In genomic region chr7:42492895-42493294, GRCh38 we compare ENCODE assay signal across 16 cellular contexts.
DNase-seq lines count a peak whose midpoint lies in the region; ATAC-seq and TF ChIP-seq lines count a peak whose summit lies in the region.
"Had no signal": no experiment of that assay in that cellular context is flagged by ENCODE, and none has a peak within 500 bp of the region (broad histone marks: within the 10 kb centered on the region; RNA-seq: fewer than 3 reads in every experiment).

No MANE protein-coding gene starts in this region.

- H3K9me3 ChIP-seq in HUES48 (ENCODE audit: control insufficient read depth, insufficient read depth, low read length) (no peaks in the 10 kb centered on the region), mesenchymal stem cell (ENCODE audit: control insufficient read depth, low read length) (no peaks in the 10 kb centered on the region), stomach smooth muscle (ENCODE audit: control insufficient read depth in 2 of 2, low read length in 2 of 2) (no peaks in the 10 kb centered on the region)
- H3K9me3 ChIP-seq: ovary had no signal

- no peaks in the 10 kb centered on the region for H3K9me3 Mint-ChIP-seq in activated CD8-positive, alpha-beta memory T cell treated with anti-CD3 and anti-CD28 coated beads, Interleukin-2, amount 10 ng/mL, durations not matched to agents 7 days and 5 days (ENCODE audit: low read depth)

- H4K8ac ChIP-seq in mesenchymal stem cell (ENCODE audit: low read length): no peak overlapping the region

- no peak overlapping the region for H4K91ac ChIP-seq in mesenchymal stem cell (ENCODE audit: low read length)

- H3K23ac ChIP-seq in mesenchymal stem cell (ENCODE audit: low read length in 2 of 2): no peak overlapping the region

- peaks cover 10% of the 10 kb centered on the region for H3K4me1 Mint-ChIP-seq in activated CD8-positive, alpha-beta memory T cell treated with anti-CD3 and anti-CD28 coated beads, Interleukin-2, amount 10 ng/mL, durations not matched to agents 7 days and 5 days
- H3K4me1 Mint-ChIP-seq: activated naive CD4-positive, alpha-beta T cell treated with anti-CD3 and anti-CD28 coated beads, Interleukin-2, amount 50 U/mL, for 24 hours; CD4-positive, CD25-positive, alpha-beta regulatory T cell had no signal

- H2BK12ac ChIP-seq in mesenchymal stem cell (ENCODE audit: low read length in 2 of 2): peak overlapping the region in 1 of 2 experiments; percentile 79

- no peak overlapping the region for H2BK15ac ChIP-seq in mesenchymal stem cell (ENCODE audit: low read depth, poor library complexity, severe bottlenecking)

- peak overlapping the region; percentile 32 to 52 for H3K18ac ChIP-seq in mesenchymal stem cell (ENCODE audit: low read depth in 1 of 2, low read length in 2 of 2)

- no peak overlapping the region for H3K9ac ChIP-seq in HUES48 (ENCODE audit: low read depth, low read length)
- peak overlapping the region; percentile 85 for H3K9ac ChIP-seq in mesenchymal stem cell (ENCODE audit: low read length)
- H3K9ac ChIP-seq in stomach smooth muscle (ENCODE audit: low read length in 2 of 2): peak overlapping the region; percentile 51 to 72
- H3K9ac ChIP-seq: KMS-11 had no signal

- H3K4ac ChIP-seq in mesenchymal stem cell (ENCODE audit: low read depth in 1 of 2, low read length in 2 of 2): peak overlapping the region in 1 of 2 experiments; percentile 43

- peak overlapping the region; percentile 75 for H3K4me3 ChIP-seq in HUES48 (ENCODE audit: low read depth, low read length)
- H3K4me3 ChIP-seq in choroid plexus epithelial cell (ENCODE audit: low read depth, low read length): no peak overlapping the region
- peak overlapping the region in 1 of 2 experiments; percentile 75 for H3K4me3 ChIP-seq in mesenchymal stem cell (ENCODE audit: insufficient read depth in 1 of 2, low read depth in 1 of 2, low read length in 2 of 2)
- peak overlapping the region; percentile 38 to 78 for H3K4me3 ChIP-seq in stomach smooth muscle (ENCODE audit: low read length in 2 of 2)

- H3K14ac ChIP-seq in mesenchymal stem cell (ENCODE audit: low read length in 2 of 2): no peak overlapping the region

- H3K27ac ChIP-seq in HUES48 (ENCODE audit: low read depth, low read length) (no peak overlapping the region), mesenchymal stem cell (ENCODE audit: low read length, poor library complexity, severe bottlenecking) (no peak overlapping the region), stomach smooth muscle (ENCODE audit: low read length) (peak overlapping the region; percentile 86)
- H3K27ac ChIP-seq: KMS-11 had no signal

- H2AFZ ChIP-seq in mesenchymal stem cell (ENCODE audit: low read depth, low read length): no peak overlapping the region

- H3K36me3 Mint-ChIP-seq in activated CD8-positive, alpha-beta memory T cell treated with anti-CD3 and anti-CD28 coated beads, Interleukin-2, amount 10 ng/mL, durations not matched to agents 7 days and 5 days: peaks cover 2% of the 10 kb centered on the region
- H3K36me3 Mint-ChIP-seq: activated naive CD4-positive, alpha-beta T cell treated with anti-CD3 and anti-CD28 coated beads, Interleukin-2, amount 50 U/mL, for 24 hours; CD4-positive, CD25-positive, alpha-beta regulatory T cell had no signal

- 45% methylated on average over 4 of the region's 7 CpGs for WGBS in mesenchymal stem cell

- H2BK120ac ChIP-seq in mesenchymal stem cell (ENCODE audit: low read depth, low read length): no peak overlapping the region

- H3K27me3 Mint-ChIP-seq in activated CD8-positive, alpha-beta memory T cell treated with anti-CD3 and anti-CD28 coated beads, Interleukin-2, amount 10 ng/mL, durations not matched to agents 7 days and 5 days: peaks cover 13% of the 10 kb centered on the region

- H3K4me1 ChIP-seq in HUES48 (ENCODE audit: control insufficient read depth, insufficient read depth, low read length) (peaks cover 10% of the 10 kb centered on the region; the same call in 1 of the 2 replicates), mesenchymal stem cell (ENCODE audit: control insufficient read depth, insufficient read depth, low read depth, low read length) (peaks cover 9% of the 10 kb centered on the region), stomach smooth muscle (ENCODE audit: control insufficient read depth, insufficient read depth, low read length) (peaks cover 24% of the 10 kb centered on the region)

- ATAC-seq in activated CD8-positive, alpha-beta memory T cell treated with anti-CD3 and anti-CD28 coated beads, Interleukin-2, amount 10 ng/mL, durations not matched to agents 7 days and 5 days: no peak

- peak; percentile 7 for DNase-seq in choroid plexus epithelial cell (ENCODE audit: low read depth)
- DNase-seq in mesenchymal stem cell: peak; percentile 11
- DNase-seq in NK-92 treated with Interleukin-12 subunit alpha and Interleukin-12 subunit beta, amount 100 ng/mL, for 24 hours (lab: John Stamatoyannopoulos, UW): no peak
- DNase-seq in Ammon's horn (ENCODE audit: low spot score): no peak
- DNase-seq in activated CD8-positive, alpha-beta memory T cell treated with anti-CD3 and anti-CD28 coated beads, Interleukin-2, amount 10 ng/mL, durations not matched to agents 7 days and 5 days: no peak
- no peak for DNase-seq in NCI-H446 treated with DMSO at 0.1 percent for 48 hours (lab: John Stamatoyannopoulos, UW)
- DNase-seq: GDM1, NCI-H187, NCI-H748 treated with DMSO at 0.1 percent for 48 hours had no signal

- no peak overlapping the region for H3K4me2 ChIP-seq in mesenchymal stem cell (ENCODE audit: low read length, poor library complexity, severe bottlenecking)
- H3K4me2 ChIP-seq: KMS-11 had no signal

- TF ChIP-seq CTCF in choroid plexus epithelial cell (conservative IDR thresholded peaks at IDR 0.05; ENCODE audit: low read depth, low read length): no peak

- CTCF ChIA-PET in activated CD8-positive, alpha-beta memory T cell treated with anti-CD3 and anti-CD28 coated beads, Interleukin-2, amount 10 ng/mL, durations not matched to agents 7 days and 5 days (lab: Charles Lee): no interaction called here

- no peak overlapping the region for H2BK5ac ChIP-seq in mesenchymal stem cell (ENCODE audit: low read depth, low read length, poor library complexity, severe bottlenecking)

- no peak overlapping the region for H2AK5ac ChIP-seq in mesenchymal stem cell (ENCODE audit: low read length, severe bottlenecking)

- H3K27me3 ChIP-seq in HUES48 (ENCODE audit: control insufficient read depth, insufficient read depth, low read length) (peaks cover 14% of the 10 kb centered on the region), mesenchymal stem cell (ENCODE audit: control insufficient read depth in 1 of 2, insufficient read depth in 1 of 2, low read length in 2 of 2) (peaks cover 0 to 33% of the 10 kb centered on the region in 2 experiments), stomach smooth muscle (ENCODE audit: control insufficient read depth in 1 of 2, insufficient read depth in 2 of 2, low read length in 2 of 2) (no peaks in the 10 kb centered on the region)
- H3K27me3 ChIP-seq: ovary had no signal

- no peak overlapping the region for H3K27ac Mint-ChIP-seq in activated CD8-positive, alpha-beta memory T cell treated with anti-CD3 and anti-CD28 coated beads, Interleukin-2, amount 10 ng/mL, durations not matched to agents 7 days and 5 days
- H3K27ac Mint-ChIP-seq: activated naive CD4-positive, alpha-beta T cell treated with anti-CD3 and anti-CD28 coated beads, Interleukin-2, amount 50 U/mL, for 24 hours; CD4-positive, CD25-positive, alpha-beta regulatory T cell; stimulated activated naive CD8-positive, alpha-beta T cell treated with anti-CD3 and anti-CD28 coated beads, Interleukin-15, Interleukin-2, amounts not matched to agents 100 ng/mL and 50 ng/mL, for 24 hours had no signal

- H3K79me1 ChIP-seq in mesenchymal stem cell (replicated peaks; ENCODE audit: low read length, poor library complexity, severe bottlenecking): no peaks in the 10 kb centered on the region

- no peaks in the 10 kb centered on the region for H3K36me3 ChIP-seq in HUES48 (ENCODE audit: control insufficient read depth, insufficient read depth, low read length)
- H3K36me3 ChIP-seq in mesenchymal stem cell (ENCODE audit: control insufficient read depth in 1 of 2, insufficient read depth in 2 of 2, low read depth in 1 of 2, low read length in 2 of 2): no peaks in the 10 kb centered on the region
- no peaks in the 10 kb centered on the region for H3K36me3 ChIP-seq in stomach smooth muscle (ENCODE audit: control insufficient read depth in 2 of 2, insufficient read depth in 2 of 2, low read length in 2 of 2)
- H3K36me3 ChIP-seq: ovary had no signal

- no peak overlapping the region for H3K4me3 Mint-ChIP-seq in activated CD8-positive, alpha-beta memory T cell treated with anti-CD3 and anti-CD28 coated beads, Interleukin-2, amount 10 ng/mL, durations not matched to agents 7 days and 5 days
- H3K4me3 Mint-ChIP-seq: activated naive CD4-positive, alpha-beta T cell treated with anti-CD3 and anti-CD28 coated beads, Interleukin-2, amount 50 U/mL, for 24 hours; CD4-positive, CD25-positive, alpha-beta regulatory T cell; stimulated activated naive CD8-positive, alpha-beta T cell treated with anti-CD3 and anti-CD28 coated beads, Interleukin-15, Interleukin-2, amounts not matched to agents 100 ng/mL and 50 ng/mL, for 24 hours had no signal

Comparison
In these comparisons a context has a peak if more than half of its experiments do, and no peak if none do; other contexts are left out.
1. DNase-seq: peak in choroid plexus epithelial cell (single experiment) and mesenchymal stem cell (single experiment); none in NK-92 treated with Interleukin-12 subunit alpha and Interleukin-12 subunit beta, amount 100 ng/mL, for 24 hours (single experiment), Ammon's horn (single experiment), activated CD8-positive, alpha-beta memory T cell treated with anti-CD3 and anti-CD28 coated beads, Interleukin-2, amount 10 ng/mL, durations not matched to agents 7 days and 5 days (single experiment) and NCI-H446 treated with DMSO at 0.1 percent for 48 hours (single experiment).